Comparison of ENCODE assay signal across 8 cellular contexts in genomic region chr14:94081386-94081820, GRCh38. TPM values are rescaled to one million over a fixed set of nuclear protein-coding genes. Genes with fewer than 3 reads are reported as not detected.
A peak's percentile ranks its signal among the peaks of the same experiment; 100 is the strongest.
DNase-seq lines count a peak whose midpoint lies in the region; ATAC-seq and TF ChIP-seq lines count a peak whose summit lies in the region.

No MANE protein-coding gene starts in this region.

- peaks cover 6% of the 10 kb centered on the region for H3K36me3 ChIP-seq in suprapubic skin

- peak overlapping the region; percentile 94 to 100 (median 99) for H3K4me3 Mint-ChIP-seq in immature natural killer cell

- H3K4me3 ChIP-seq in AG09309 (ENCODE audit: control insufficient read depth, low read depth, low read length) (peak overlapping the region; percentile 99), suprapubic skin (peak overlapping the region; percentile 100)

- H3K27ac Mint-ChIP-seq in activated naive CD4-positive, alpha-beta T cell treated with anti-CD3 and anti-CD28 coated beads, Interleukin-2, amount 50 U/mL, for 72 hours = peak overlapping the region; percentile 95 to 99
- peak overlapping the region; percentile 94 to 99 (median 98) for H3K27ac Mint-ChIP-seq in immature natural killer cell

- peak overlapping the region; percentile 97 for H3K27ac ChIP-seq in suprapubic skin

- H3K27me3 Mint-ChIP-seq in immature natural killer cell (ENCODE audit: low read depth in 3 of 3) = peaks cover 6 to 13% (median 11%) of the 10 kb centered on the region in 3 donors

- ATAC-seq in GM19043 (IDR thresholded peaks at IDR 0.05; ENCODE audit: low read depth, unreplicated experiment) (peak; percentile 25), HG03432 (IDR thresholded peaks at IDR 0.05; ENCODE audit: unreplicated experiment) (peak; percentile 22), HG03565 (IDR thresholded peaks at IDR 0.05; ENCODE audit: unreplicated experiment) (no peak)
- ATAC-seq in activated naive CD4-positive, alpha-beta T cell treated with anti-CD3 and anti-CD28 coated beads, Interleukin-2, amount 50 U/mL, for 72 hours = peak; percentile 36 to 39

- H3K9me3 Mint-ChIP-seq in activated naive CD4-positive, alpha-beta T cell treated with anti-CD3 and anti-CD28 coated beads, Interleukin-2, amount 50 U/mL, for 72 hours = peaks cover 0 to 5% of the 10 kb centered on the region in 2 donors
- H3K9me3 Mint-ChIP-seq in immature natural killer cell = no peaks in the 10 kb centered on the region

- WGBS in suprapubic skin = 2% methylated on average over 19 of the region's 19 CpGs

- H3K36me3 Mint-ChIP-seq in activated naive CD4-positive, alpha-beta T cell treated with anti-CD3 and anti-CD28 coated beads, Interleukin-2, amount 50 U/mL, for 72 hours = peaks cover 40 to 56% of the 10 kb centered on the region in 2 donors
- peaks cover 22 to 37% (median 23%) of the 10 kb centered on the region in 3 donors for H3K36me3 Mint-ChIP-seq in immature natural killer cell

- TF ChIP-seq POLR2A in suprapubic skin (IDR thresholded peaks at IDR 0.05) = no peak

- no peak for TF ChIP-seq EP300 in suprapubic skin (IDR thresholded peaks at IDR 0.05)

- H3K4me1 Mint-ChIP-seq in immature natural killer cell = peaks cover 49 to 58% of the 10 kb centered on the region in 2 donors

- no peaks in the 10 kb centered on the region for H3K27me3 ChIP-seq in suprapubic skin

- H3K9me3 ChIP-seq in suprapubic skin = no peaks in the 10 kb centered on the region

- TF ChIP-seq CTCF in AG09309 (IDR thresholded peaks at IDR 0.05; ENCODE audit: control insufficient read depth, insufficient read depth, low read depth, low read length, missing control alignments) = no peak
- no peak for TF ChIP-seq CTCF in suprapubic skin (IDR thresholded peaks at IDR 0.05)

- DNase-seq in AG09309 (ENCODE audit: low read depth) (no peak), immature natural killer cell (no peak), suprapubic skin (ENCODE audit: low spot score in 2 of 2) (no peak), NCI-H524 treated with DMSO at 0.1 percent for 48 hours (lab: John Stamatoyannopoulos, UW) (no peak)
- DNase-seq in activated naive CD4-positive, alpha-beta T cell treated with anti-CD3 and anti-CD28 coated beads, Interleukin-2, amount 50 U/mL, for 72 hours (ENCODE audit: low spot score in 2 of 2) = no peak

- peaks cover 45% of the 10 kb centered on the region for H3K4me1 ChIP-seq in suprapubic skin

RNA-seq across cellular contexts. Expression of gene IFI27L1, which starts 0.3 kb away (rescaled TPM):
- total RNA-seq in activated naive CD4-positive, alpha-beta T cell treated with anti-CD3 and anti-CD28 coated beads, Interleukin-2, amount 50 U/mL, for 72 hours = 10 to 100 TPM; 48.0 to 51.4 TPM
- 10 to 100 TPM; 10.0 to 19.3 (median 10.3) TPM for polyA plus RNA-seq in immature natural killer cell
- total RNA-seq in suprapubic skin = 10 to 100 TPM in 1 of 4 donors, 1 to 10 TPM in 3; 7.2 to 11.4 (median 9.3) TPM

RNA-seq across cellular contexts. Expression of gene DDX24, which starts 0.4 kb away (rescaled TPM):
- 100 to 1,000 TPM; 182 to 210 TPM for total RNA-seq in activated naive CD4-positive, alpha-beta T cell treated with anti-CD3 and anti-CD28 coated beads, Interleukin-2, amount 50 U/mL, for 72 hours
- 100 to 1,000 TPM in 2 of 3 donors, 10 to 100 TPM in 1; 60.8 to 208 (median 114) TPM for polyA plus RNA-seq in immature natural killer cell
- 100 to 1,000 TPM; 107 to 134 (median 108) TPM for total RNA-seq in suprapubic skin

RNA-seq across cellular contexts. Expression of gene IFI27, which starts 29.1 kb away (rescaled TPM):
- total RNA-seq in activated naive CD4-positive, alpha-beta T cell treated with anti-CD3 and anti-CD28 coated beads, Interleukin-2, amount 50 U/mL, for 72 hours = 1 to 10 TPM; 2.5 to 3.0 TPM
- polyA plus RNA-seq in immature natural killer cell = 1 to 10 TPM in 1 of 3 donors, not detected in 2; 2.8 TPM
- total RNA-seq in suprapubic skin = 100 to 1,000 TPM in 2 of 4 donors, 10 to 100 TPM in 2; 26.9 to 197 (median 142) TPM

RNA-seq across cellular contexts. Expression of gene IFI27L2, which starts 48.0 kb away (rescaled TPM):
- 10 to 100 TPM; 67.3 to 67.8 TPM for total RNA-seq in activated naive CD4-positive, alpha-beta T cell treated with anti-CD3 and anti-CD28 coated beads, Interleukin-2, amount 50 U/mL, for 72 hours
- 100 to 1,000 TPM in 2 of 3 donors, 10 to 100 TPM in 1; 82.0 to 188 (median 103) TPM for polyA plus RNA-seq in immature natural killer cell
- total RNA-seq in suprapubic skin = 10 to 100 TPM; 29.9 to 87.6 (median 61.1) TPM

RNA-seq across cellular contexts. Expression of gene OTUB2, which starts 55.3 kb away (rescaled TPM):
- 1 to 10 TPM; 1.2 to 2.3 TPM for total RNA-seq in activated naive CD4-positive, alpha-beta T cell treated with anti-CD3 and anti-CD28 coated beads, Interleukin-2, amount 50 U/mL, for 72 hours
- polyA plus RNA-seq in immature natural killer cell = under 1 TPM in 2 of 3 donors, not detected in 1; 0.22 to 0.33 TPM
- total RNA-seq in suprapubic skin = 10 to 100 TPM in 3 of 4 donors, 1 to 10 TPM in 1; 7.2 to 35.5 (median 14.3) TPM

Comparison
In these comparisons a context has a peak if more than half of its experiments do, and no peak if none do; other contexts are left out.
1. RNA of gene IFI27, which starts 29.1 kb away (total RNA-seq): 26.9 to 197 TPM in suprapubic skin; 2.5 to 3.0 TPM in activated naive CD4-positive, alpha-beta T cell treated with anti-CD3 and anti-CD28 coated beads, Interleukin-2, amount 50 U/mL, for 72 hours; every median in the first group is over 4 times any median in the second.